Comparison of ENCODE assay signal across 1 cellular context in the genomic region with DNA sequence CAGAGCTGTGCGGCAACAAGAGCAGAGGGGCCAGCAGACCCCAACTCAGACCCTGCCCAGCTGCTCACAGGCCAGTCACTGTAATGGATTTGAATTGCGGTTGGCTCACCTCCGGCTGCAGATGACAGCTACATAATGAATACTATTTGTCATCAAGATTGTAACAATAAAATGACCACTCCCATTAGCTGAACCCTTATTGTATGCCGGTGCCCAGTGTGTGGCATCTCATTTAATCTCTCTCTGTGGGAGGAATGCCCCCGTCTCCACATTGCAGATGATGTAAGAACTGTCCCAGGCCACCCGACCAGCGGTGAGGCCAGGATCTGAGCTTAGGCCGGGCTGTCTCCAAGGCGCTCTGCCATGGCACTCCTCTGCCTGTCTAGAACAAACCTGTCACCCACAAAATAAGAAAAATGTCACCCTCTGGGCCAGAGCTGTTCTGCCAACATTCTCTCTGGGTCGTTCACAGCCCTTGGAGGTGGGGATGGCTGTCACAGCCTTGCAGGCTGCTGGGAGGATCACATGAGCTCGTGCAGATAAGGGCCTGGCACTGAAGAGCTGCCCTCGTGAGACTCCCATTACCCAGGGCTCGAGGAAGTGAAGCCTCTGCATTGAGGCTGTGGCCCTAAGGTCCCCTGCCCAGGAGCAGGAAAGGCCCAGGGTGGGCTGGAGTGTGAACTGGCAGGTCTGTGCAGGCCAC.
TF ChIP-seq lines count a peak whose summit lies in the region.

No MANE protein-coding gene starts in this region.

TF ChIP-seq in WTC11, 78 proteins besides CTCF, POLR2A, EP300 and RAD21 (continued from another document):
- no peak for TF ChIP-seq USF1 (CRISPR knock-in tag; IDR thresholded peaks at IDR 0.05)
- TF ChIP-seq ERG (CRISPR knock-in tag; IDR thresholded peaks at IDR 0.05), result no peak
- no peak for TF ChIP-seq CDX4 (CRISPR knock-in tag; IDR thresholded peaks at IDR 0.05; ENCODE audit: borderline replicate concordance)
- TF ChIP-seq MYBL2 (CRISPR knock-in tag; IDR thresholded peaks at IDR 0.05), result no peak
- no peak for TF ChIP-seq JAZF1 (CRISPR knock-in tag; IDR thresholded peaks at IDR 0.05)
- no peak for TF ChIP-seq FOXP4 (CRISPR knock-in tag; IDR thresholded peaks at IDR 0.05)
- no peak for TF ChIP-seq FOXP1 (CRISPR knock-in tag; IDR thresholded peaks at IDR 0.05; ENCODE audit: borderline replicate concordance)
- no peak for TF ChIP-seq ZNF416 (CRISPR knock-in tag; IDR thresholded peaks at IDR 0.05)
- TF ChIP-seq ZNF423 (CRISPR knock-in tag; IDR thresholded peaks at IDR 0.05), result no peak
- TF ChIP-seq, protein P1, sequence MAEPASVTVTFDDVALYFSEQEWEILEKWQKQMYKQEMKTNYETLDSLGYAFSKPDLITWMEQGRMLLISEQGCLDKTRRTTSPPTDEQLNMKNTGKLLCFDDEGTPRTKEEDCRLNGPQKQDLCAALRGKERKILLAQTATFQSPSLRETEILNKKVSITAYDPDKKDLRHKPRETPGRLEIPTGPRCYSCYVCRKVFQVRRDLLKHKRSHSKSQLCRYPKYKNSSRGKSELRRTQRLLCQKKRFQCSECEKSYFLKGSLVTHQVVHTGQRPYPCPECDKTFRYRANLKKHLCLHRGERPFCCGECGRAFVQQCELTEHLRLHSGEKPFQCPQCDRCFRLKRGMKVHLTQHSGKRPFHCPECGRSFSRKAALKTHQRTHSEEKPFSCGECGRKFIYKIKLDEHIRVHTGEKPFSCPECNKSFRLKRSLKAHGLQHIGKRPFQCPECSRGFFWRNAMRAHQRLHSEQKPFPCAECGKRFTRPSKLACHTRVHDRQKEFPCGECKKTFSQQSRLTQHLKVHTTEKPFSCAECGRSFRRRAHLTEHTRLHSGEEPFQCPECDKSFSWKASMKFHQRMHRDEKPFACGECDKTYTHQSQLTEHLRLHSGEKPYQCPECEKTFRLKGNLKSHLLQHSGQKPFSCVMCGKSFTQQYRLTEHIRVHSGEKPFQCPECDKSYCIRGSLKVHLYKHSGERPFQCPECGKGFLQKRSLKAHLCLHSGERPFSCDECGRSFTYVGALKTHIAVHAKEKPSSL (CRISPR knock-in tag; conservative IDR thresholded peaks at IDR 0.05), result no peak
- no peak for TF ChIP-seq ZNF396 (CRISPR knock-in tag; IDR thresholded peaks at IDR 0.05; ENCODE audit: borderline replicate concordance)
- TF ChIP-seq ATF1 (CRISPR knock-in tag; IDR thresholded peaks at IDR 0.05), result no peak
- TF ChIP-seq ZNF263 (CRISPR knock-in tag; IDR thresholded peaks at IDR 0.05; ENCODE audit: low read depth), result no peak
- no peak for TF ChIP-seq GABPB1 (CRISPR knock-in tag; IDR thresholded peaks at IDR 0.05)
- no peak for TF ChIP-seq GRHL2 (CRISPR knock-in tag; IDR thresholded peaks at IDR 0.05; ENCODE audit: insufficient replicate concordance, severe bottlenecking)
TF ChIP-seq in WTC11: peak in this region for 0.
